In the genomic region with DNA sequence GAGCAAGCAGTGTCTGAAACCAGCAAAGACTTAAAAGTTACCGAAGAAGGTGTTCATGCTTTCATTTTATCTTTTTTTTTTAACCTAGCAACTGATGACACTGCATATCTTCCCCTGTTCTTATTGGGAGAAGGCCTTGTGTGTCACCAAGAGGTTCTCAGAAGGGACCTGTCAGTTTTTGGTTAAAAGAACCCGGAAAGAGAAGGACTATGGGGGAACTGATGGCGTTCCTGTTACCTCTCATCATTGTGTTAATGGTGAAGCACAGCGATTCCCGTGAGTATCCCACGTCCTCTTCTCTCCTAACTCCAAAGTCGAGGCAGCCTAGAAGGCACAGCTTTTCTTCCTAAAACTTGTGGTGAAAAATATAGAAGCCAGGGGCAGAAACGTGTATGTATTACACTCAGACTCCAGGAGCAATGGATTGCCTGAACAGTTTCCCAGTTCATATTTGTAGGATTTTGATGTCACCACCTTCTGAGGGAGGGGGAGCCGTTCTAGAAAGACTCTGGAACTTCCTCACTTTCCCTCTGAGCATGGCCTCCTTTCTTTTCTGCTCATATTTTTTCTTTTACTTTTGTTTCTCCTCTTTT, we compare ENCODE assay signal across 8 cellular contexts. TPM values are rescaled to one million over a fixed set of nuclear protein-coding genes. Genes with fewer than 3 reads are reported as not detected.
DNase-seq lines count a peak whose midpoint lies in the region; ATAC-seq and TF ChIP-seq lines count a peak whose summit lies in the region.

MR1 (plus strand) TSS at position 185 of the 593 bp plus-strand sequence; CDS start at position 210, 25 bp downstream.

- H3K4me1 ChIP-seq in GM23248 (ENCODE audit: insufficient read depth) (peaks cover 14% of the 10 kb centered on the region), KMS-11 (ENCODE audit: low read depth, poor library complexity, severe bottlenecking) (peaks cover 19% of the 10 kb centered on the region), left lung (peaks cover 7 to 63% of the 10 kb centered on the region in 2 donors), subcutaneous abdominal adipose tissue (ENCODE audit: control insufficient read depth in 5 of 5, insufficient read depth in 5 of 5, low read length in 5 of 5) (peaks cover 8 to 46% (median 25%) of the 10 kb centered on the region in 5 donors)

- H3K9me2 ChIP-seq in GM23248 (ENCODE audit: insufficient read depth) = no peaks in the 10 kb centered on the region
- no peaks in the 10 kb centered on the region for H3K9me2 ChIP-seq in SU-DHL-6 (replicated peaks; ENCODE audit: insufficient read depth, low read length)

- H3K79me2 ChIP-seq in GM23248 (ENCODE audit: insufficient read depth) (peaks cover 29% of the 10 kb centered on the region), KMS-11 (ENCODE audit: insufficient read depth, low read depth) (0 out of 2 replicates have a peak, but pooled peaks cover 6% of the 10 kb centered on the region), SU-DHL-6 (ENCODE audit: insufficient read depth, low read length) (peaks cover 24% of the 10 kb centered on the region)

- intact Hi-C loops in left lung (cut with DNase I) = no loop called here

- in situ Hi-C loops in GM23248 (cut with MboI) = no loop called here

- H3K27me3 ChIP-seq in GM23248 (replicated peaks; ENCODE audit: insufficient read depth) (no peaks in the 10 kb centered on the region), KMS-11 (ENCODE audit: insufficient read depth, low read depth) (no peaks in the 10 kb centered on the region), SU-DHL-6 (ENCODE audit: low read length) (no peaks in the 10 kb centered on the region), left lung (no peaks in the 10 kb centered on the region), subcutaneous abdominal adipose tissue (ENCODE audit: control insufficient read depth in 5 of 5, insufficient read depth in 4 of 5, low read length in 5 of 5) (no peaks in the 10 kb centered on the region)

- 1 to 2% methylated on average over 9 of the region's 9 CpGs for WGBS in GM23248 (ENCODE audit: low coverage in 1 of 2, low lambda C conversion rate in 2 of 2, missing lambda C conversion rate in 2 of 2), 2 experiments

- H3K27ac ChIP-seq in GM23248 = peak within 1 kb of the TSS; percentile 92
- H3K27ac ChIP-seq in KMS-11 = peak within 1 kb of the TSS; percentile 81
- H3K27ac ChIP-seq in SU-DHL-6 (ENCODE audit: low read depth, low read length) = peak within 1 kb of the TSS; percentile 61
- peak within 1 kb of the TSS; percentile 92 to 98 for H3K27ac ChIP-seq in left lung
- peak within 1 kb of the TSS; percentile 94 for H3K27ac ChIP-seq in subcutaneous abdominal adipose tissue (ENCODE audit: low read depth, low read length)

- H3K4me2 ChIP-seq in GM23248 (ENCODE audit: unreplicated experiment) = peak within 1 kb of the TSS; percentile 94
- peak within 1 kb of the TSS; percentile 85 for H3K4me2 ChIP-seq in KMS-11
- peak within 1 kb of the TSS; percentile 79 for H3K4me2 ChIP-seq in SU-DHL-6 (ENCODE audit: low read depth, low read length, poor library complexity, severe bottlenecking)

- DNase-seq in stimulated activated CD4-positive, alpha-beta T cell treated with anti-CD3 and anti-CD28 coated beads, Interleukin-15, amount 100 ng/mL, for 24 hours = peak; percentile 30
- no peak for DNase-seq in stimulated activated CD4-positive, alpha-beta T cell treated with anti-CD3 and anti-CD28 coated beads, Interleukin-2, amount 100 ng/mL, for 48 hours
- DNase-seq in GM23248 (peak; percentile 88), cerebellum (ENCODE audit: low spot score) (peak; percentile 92), left lung (no peak)

- TF ChIP-seq CTCF in KMS-11 (conservative IDR thresholded peaks at IDR 0.05; ENCODE audit: low read depth, low read length) (no peak), SU-DHL-6 (IDR thresholded peaks at IDR 0.05; ENCODE audit: insufficient read depth, low read length, poor library complexity, severe bottlenecking) (no peak), left lung (IDR thresholded peaks at IDR 0.05) (no peak)

- H3K9ac ChIP-seq in GM23248 (peak within 1 kb of the TSS; percentile 83), KMS-11 (peak within 1 kb of the TSS; percentile 65), SU-DHL-6 (ENCODE audit: low read length) (peak within 1 kb of the TSS; percentile 65), subcutaneous abdominal adipose tissue (ENCODE audit: low read length in 5 of 5) (peak within 1 kb of the TSS; percentile 63 to 84 (median 72))

- ATAC-seq in left lung = peak; percentile 93

- no peaks in the 10 kb centered on the region for H3K36me3 ChIP-seq in GM23248 (ENCODE audit: low read depth)
- no peaks in the 10 kb centered on the region for H3K36me3 ChIP-seq in KMS-11 (ENCODE audit: insufficient read depth)
- no peaks in the 10 kb centered on the region for H3K36me3 ChIP-seq in SU-DHL-6 (ENCODE audit: low read length)
- no peaks in the 10 kb centered on the region for H3K36me3 ChIP-seq in left lung
- H3K36me3 ChIP-seq in subcutaneous abdominal adipose tissue (ENCODE audit: control insufficient read depth in 5 of 5, insufficient read depth in 5 of 5, low read length in 5 of 5) = no peaks in the 10 kb centered on the region

- H3K9me3 ChIP-seq in GM23248 (ENCODE audit: low read depth) (no peaks in the 10 kb centered on the region), SU-DHL-6 (ENCODE audit: insufficient read depth, low read length) (no peaks in the 10 kb centered on the region), left lung (no peaks in the 10 kb centered on the region), subcutaneous abdominal adipose tissue (ENCODE audit: control insufficient read depth in 5 of 5, low read length in 5 of 5) (no peaks in the 10 kb centered on the region)

- peaks cover 11% of the 10 kb centered on the region; the same call in 1 of the 2 replicates for H3F3A ChIP-seq in GM23248 (ENCODE audit: insufficient read depth)
- H3F3A ChIP-seq in SU-DHL-6 (ENCODE audit: insufficient read depth) = no peaks in the 10 kb centered on the region

- H3K4me3 ChIP-seq in GM23248 (peak within 1 kb of the TSS; percentile 79), KMS-11 (IDR thresholded peaks at IDR 0.05; ENCODE audit: insufficient read depth, low read depth, low read length) (peak within 1 kb of the TSS; percentile 94), SU-DHL-6 (ENCODE audit: insufficient read depth, low read length, poor library complexity, severe bottlenecking) (peak within 1 kb of the TSS; percentile 54), left lung (peak within 1 kb of the TSS; percentile 34 to 62), subcutaneous abdominal adipose tissue (ENCODE audit: low read depth in 1 of 5, low read length in 5 of 5) (peak within 1 kb of the TSS; percentile 65 to 89 (median 82))

- H2AFZ ChIP-seq in GM23248 (peak within 1 kb of the TSS; percentile 98), KMS-11 (ENCODE audit: low read depth) (peak within 1 kb of the TSS; percentile 95), SU-DHL-6 (ENCODE audit: low read depth, low read length, severe bottlenecking) (peak within 1 kb of the TSS; percentile 80)

- H4K20me1 ChIP-seq in GM23248 (ENCODE audit: insufficient read depth) (no peaks in the 10 kb centered on the region), KMS-11 (ENCODE audit: insufficient read depth) (no peaks in the 10 kb centered on the region), SU-DHL-6 (ENCODE audit: low read depth, low read length) (no peaks in the 10 kb centered on the region)

RNA-seq across cellular contexts. Expression of gene MR1, which starts in this region (rescaled TPM):
- 25.2 and 28.6 TPM in 2 replicates for total RNA-seq in GM23248 (2014; rRNA removed; shearing (Covaris generic))
- 25.4 and 26.2 TPM in 2 replicates for polyA plus RNA-seq in GM23248 (2016; fragmentation: Nextera tagmentation; extraction: Ambion mirVana)
- 0.91 TPM for total RNA-seq in cerebellum
- 10 to 100 TPM; 36.9 to 45.7 TPM for total RNA-seq in left lung

Comparison
In these comparisons a context has a peak if more than half of its experiments do, and no peak if none do; other contexts are left out.
1. RNA of gene MR1 (total RNA-seq): 36.9 to 45.7 TPM in left lung and 25.2 to 28.6 TPM in GM23248; 0.91 TPM in cerebellum (single experiment); every median in the first group is over 10 times any median in the second.
2. DNase-seq: peak in stimulated activated CD4-positive, alpha-beta T cell treated with anti-CD3 and anti-CD28 coated beads, Interleukin-15, amount 100 ng/mL, for 24 hours (single experiment) and GM23248 (single experiment); none in stimulated activated CD4-positive, alpha-beta T cell treated with anti-CD3 and anti-CD28 coated beads, Interleukin-2, amount 100 ng/mL, for 48 hours (0 of 2) and left lung (0 of 2).
3. Peak in DNase-seq in cerebellum; RNA of the gene not detected or under 1 TPM.
4. Peak in every context shown above with its lines, with median percentiles within 50 percentile points of each other: H2AFZ ChIP-seq, H3K27ac ChIP-seq, H3K4me2 ChIP-seq, H3K4me3 ChIP-seq and H3K9ac ChIP-seq.